ENCODE assay signal across 8 cellular contexts in genomic region chr12:89706551-89707348, GRCh38. TPM values are rescaled to one million over a fixed set of nuclear protein-coding genes. Genes with fewer than 3 reads are reported as not detected.
DNase-seq lines count a peak whose midpoint lies in the region; ATAC-seq and TF ChIP-seq lines count a peak whose summit lies in the region.

No MANE protein-coding gene starts in this region.

- ATAC-seq in heart left ventricle, result no peak
- ATAC-seq in PC-3, result no peak
- ATAC-seq in naive thymus-derived CD4-positive, alpha-beta T cell, result no peak
- no peak for ATAC-seq in HG03342 (IDR thresholded peaks at IDR 0.05; ENCODE audit: unreplicated experiment)

- H3K27me3 ChIP-seq in heart left ventricle, result no peaks in the 10 kb centered on the region
- no peaks in the 10 kb centered on the region for H3K27me3 ChIP-seq in PC-3 (ENCODE audit: low read length)
- no peaks in the 10 kb centered on the region for H3K27me3 ChIP-seq in dorsolateral prefrontal cortex
- H3K27me3 ChIP-seq in naive thymus-derived CD4-positive, alpha-beta T cell (ENCODE audit: control insufficient read depth in 2 of 2, insufficient read depth in 2 of 2, low read length in 2 of 2), result no peaks in the 10 kb centered on the region

- H3K27me3 Mint-ChIP-seq in naive thymus-derived CD4-positive, alpha-beta T cell, result peaks cover 0 to 39% (median 0%) of the 10 kb centered on the region in 5 donors

- H3K36me3 ChIP-seq in heart left ventricle (no peaks in the 10 kb centered on the region), PC-3 (ENCODE audit: low read depth, low read length) (no peaks in the 10 kb centered on the region)
- H3K36me3 ChIP-seq in naive thymus-derived CD4-positive, alpha-beta T cell (ENCODE audit: control insufficient read depth in 2 of 3, insufficient read depth in 3 of 3, low read length in 3 of 3), result peaks cover 0 to 4% (median 0%) of the 10 kb centered on the region in 3 experiments

- peak overlapping the region; percentile 92 for H3K4me2 ChIP-seq in PC-3 (ENCODE audit: low read length)

- H3K4me1 Mint-ChIP-seq in naive thymus-derived CD4-positive, alpha-beta T cell, result peaks cover 28 to 66% (median 57%) of the 10 kb centered on the region in 7 donors

- 63 to 69% (median 65%) methylated on average over 13 of the region's 13 CpGs for WGBS in heart left ventricle, 4 donors

- TSS peak; percentile 27 for BruUV-seq in PC-3 (replicated peaks; lab: Mats Ljungman, UMichigan)

- H3K9me3 ChIP-seq in heart left ventricle, result no peaks in the 10 kb centered on the region
- H3K9me3 ChIP-seq in PC-3 (ENCODE audit: low read length), result no peaks in the 10 kb centered on the region
- no peaks in the 10 kb centered on the region for H3K9me3 ChIP-seq in naive thymus-derived CD4-positive, alpha-beta T cell (ENCODE audit: control insufficient read depth in 2 of 3, low read length in 3 of 3)

- peak overlapping the region; percentile 94 for H3K9ac ChIP-seq in PC-3 (ENCODE audit: low read length)

- DNase-seq in heart left ventricle, result peak in 3 of 5 donors; percentile 15 to 35 (median 31)
- DNase-seq in cardiac septum (ENCODE audit: low spot score), result no peak
- DNase-seq in PC-3, result peak; percentile 52
- DNase-seq in dorsolateral prefrontal cortex, result peak in 7 of 10 donors; percentile 26 to 57 (median 46)
- DNase-seq in naive thymus-derived CD4-positive, alpha-beta T cell, result peak in 1 of 9 donors; percentile 3
- DNase-seq in NCI-H1436 treated with DMSO at 0.1 percent for 48 hours (lab: John Stamatoyannopoulos, UW), result no peak
- no peak for DNase-seq in stimulated activated CD4-positive, alpha-beta T cell treated with anti-CD3 and anti-CD28 coated beads, Interleukin-1b, Interleukin-23, amount 100 ng/mL, for 48 hours

- no peak overlapping the region for H2AFZ ChIP-seq in PC-3 (ENCODE audit: low read length)

- H3K9me3 Mint-ChIP-seq in naive thymus-derived CD4-positive, alpha-beta T cell, result peaks cover 0 to 5% (median 0%) of the 10 kb centered on the region in 11 donors

- intact Hi-C loops in heart left ventricle (cut with DNase I) (loop anchor here in 6 of 10 donors (5.0 to 10.0 kb wide), 4 partner anchors 44 to 162 kb away; no protein-coding TSS in a partner anchor), cardiac septum (cut with DNase I) (loop anchor here (5.0 kb wide), 1 partner anchor 164 kb away; no protein-coding TSS in a partner anchor), PC-3 (cut with micrococcal nuclease) (loop anchor here (2.0 to 5.0 kb wide), 2 partner anchors 164 to 396 kb away; no protein-coding TSS in a partner anchor), dorsolateral prefrontal cortex (cut with DNase I) (loop anchor here (5.0 to 10.0 kb wide), 3 partner anchors 164 to 408 kb away; partner anchors contain the start of gene POC1B (in 1 of the 2))
- intact Hi-C loops in naive thymus-derived CD4-positive, alpha-beta T cell (cut with micrococcal nuclease), result loop anchor here (2.0 to 5.0 kb wide), 10 partner anchors 44 to 689 kb away; no protein-coding TSS in a partner anchor

- H4K20me1 ChIP-seq in PC-3 (ENCODE audit: low read length), result peaks cover 62% of the 10 kb centered on the region

- no peaks in the 10 kb centered on the region for H3F3A ChIP-seq in PC-3 (ENCODE audit: low read length, unreplicated experiment)

- CTCF ChIA-PET in PC-3 (lab: Charles Lee), result interaction anchor here (0.6 to 0.7 kb wide), 2 partner anchors 45 to 568 kb away, joined by 3 read pairs; no protein-coding TSS in a partner anchor
- CTCF ChIA-PET in naive thymus-derived CD4-positive, alpha-beta T cell (lab: Charles Lee), result interaction anchor here (0.5 to 0.7 kb wide), 2 partner anchors 9 to 396 kb away, joined by 3 read pairs; no protein-coding TSS in a partner anchor

- H3K4me3 ChIP-seq in heart left ventricle (peak overlapping the region in 11 of 12 donors; percentile 81 to 95 (median 92)), PC-3 (ENCODE audit: low read length) (peak overlapping the region; percentile 90), dorsolateral prefrontal cortex (peak overlapping the region; percentile 64 to 99 (median 91))
- H3K4me3 ChIP-seq in naive thymus-derived CD4-positive, alpha-beta T cell (ENCODE audit: low read length), result peak overlapping the region; percentile 90

- no peak for TF ChIP-seq POLR2A in heart left ventricle (IDR thresholded peaks at IDR 0.05)

- peak overlapping the region; percentile 91 to 98 (median 96) for H3K4me3 Mint-ChIP-seq in naive thymus-derived CD4-positive, alpha-beta T cell

- H3K9me2 ChIP-seq in PC-3 (replicated peaks; ENCODE audit: low read length), result no peaks in the 10 kb centered on the region

- H3K4me1 ChIP-seq in heart left ventricle (peaks cover 0 to 44% (median 11%) of the 10 kb centered on the region in 12 donors), PC-3 (ENCODE audit: insufficient read depth, low read length) (peaks cover 64% of the 10 kb centered on the region)
- H3K4me1 ChIP-seq in naive thymus-derived CD4-positive, alpha-beta T cell (ENCODE audit: control insufficient read depth in 2 of 2, insufficient read depth in 2 of 2, low read length in 2 of 2), result peaks cover 16 to 33% of the 10 kb centered on the region in 2 donors

- H3K27ac Mint-ChIP-seq in naive thymus-derived CD4-positive, alpha-beta T cell, result peak overlapping the region in 8 of 9 donors; percentile 81 to 96 (median 94)

- peaks cover 78% of the 10 kb centered on the region for H3K79me2 ChIP-seq in PC-3 (ENCODE audit: low read length)

- H3K36me3 Mint-ChIP-seq in naive thymus-derived CD4-positive, alpha-beta T cell, result no peaks in the 10 kb centered on the region

- H3K27ac ChIP-seq in heart left ventricle (no peak overlapping the region), PC-3 (ENCODE audit: low read length) (peak overlapping the region; percentile 87), dorsolateral prefrontal cortex (peak overlapping the region in 48 of 59 donors; percentile 1 to 100 (median 98))
- no peak overlapping the region for H3K27ac ChIP-seq in naive thymus-derived CD4-positive, alpha-beta T cell (ENCODE audit: low read depth, low read length)

- POLR2A ChIA-PET in PC-3 (lab: Charles Lee; ENCODE audit: unreplicated experiment), result interaction anchor here (1.0 to 1.1 kb wide), 2 partner anchors 10 to 11 kb away, joined by 3 to 22 read pairs; no protein-coding TSS in a partner anchor
- POLR2A ChIA-PET in naive thymus-derived CD4-positive, alpha-beta T cell (lab: Charles Lee), result interaction anchor here (1.4 kb wide), 1 partner anchor 157 kb away, joined by 3 read pairs; no protein-coding TSS in a partner anchor

- TF ChIP-seq CTCF in heart left ventricle (IDR thresholded peaks at IDR 0.05) (no peak), PC-3 (conservative IDR thresholded peaks at IDR 0.05; ENCODE audit: low read depth, low read length) (peak; percentile 49), dorsolateral prefrontal cortex (IDR thresholded peaks at IDR 0.05 in 54 of 56, conservative IDR thresholded peaks at IDR 0.05 in 2 of 56; ENCODE audit: low read depth in 1 of 56, partially characterized antibody in 56 of 56) (no peak)

RNA-seq across cellular contexts. Expression of gene ATP2B1, which starts 1.9 kb away (rescaled TPM):
- 10 to 100 TPM; 11.0 to 34.9 (median 20.4) TPM for total RNA-seq in heart left ventricle
- polyA plus RNA-seq in heart left ventricle, result 10 to 100 TPM in 1 of 2 donors, 1 to 10 TPM in 1; 3.3 to 15.5 TPM
- 25.4 TPM for total RNA-seq in cardiac septum
- total RNA-seq in PC-3 (2014; rRNA removed), result 48.5 and 61.9 TPM in 2 replicates
- 100 to 1,000 TPM in 117 of 120 experiments, 10 to 100 TPM in 3; 86.2 to 415 (median 270) TPM for total RNA-seq in dorsolateral prefrontal cortex
- 100 to 1,000 TPM in 1 of 5 experiments, 10 to 100 TPM in 4; 21.9 to 101 (median 50.6) TPM for total RNA-seq in naive thymus-derived CD4-positive, alpha-beta T cell
- polyA plus RNA-seq in naive thymus-derived CD4-positive, alpha-beta T cell, result 10 to 100 TPM; 11.0 to 25.0 TPM

Comparison
In these comparisons a context has a peak if more than half of its experiments do, and no peak if none do; other contexts are left out.
1. DNase-seq: peak in heart left ventricle (3 of 5), PC-3 (single experiment) and dorsolateral prefrontal cortex (7 of 10); none in cardiac septum (single experiment), NCI-H1436 treated with DMSO at 0.1 percent for 48 hours (single experiment) and stimulated activated CD4-positive, alpha-beta T cell treated with anti-CD3 and anti-CD28 coated beads, Interleukin-1b, Interleukin-23, amount 100 ng/mL, for 48 hours (single experiment).
2. H3K27ac ChIP-seq: peak in PC-3 (single experiment) and dorsolateral prefrontal cortex (48 of 59); none in heart left ventricle (0 of 12) and naive thymus-derived CD4-positive, alpha-beta T cell (single experiment).
3. Peak in every context shown above with its lines, with median percentiles within 50 percentile points of each other: H3K4me3 ChIP-seq.